ENCODE assay signal across 1 cellular context in genomic region chr1:27830621-27831424, GRCh38.
TF ChIP-seq lines count a peak whose summit lies in the region.

PPP1R8 (plus strand) TSS chr1:27830782; CDS start chr1:27830836, 54 bp downstream.

TF ChIP-seq in K562, 482 proteins besides CTCF, POLR2A, EP300 and RAD21 (continued from another document and continues in another):
- TF ChIP-seq SNRNP70 (optimal IDR thresholded peaks at IDR 0.05; ENCODE audit: low read depth, low read length) (no peak), ZNF511 (CRISPR knock-in tag; IDR thresholded peaks at IDR 0.05) (0 out of 2 replicates have a peak, but pooled peaks have one; percentile 43), CXXC5 (CRISPR knock-in tag; IDR thresholded peaks at IDR 0.05) (peak; percentile 99), SETDB1 (IDR thresholded peaks at IDR 0.05; ENCODE audit: low read length) (no peak), CCNT2 (IDR thresholded peaks at IDR 0.05; ENCODE audit: borderline replicate concordance, extremely low read depth, insufficient read length, low read depth, low read length) (peak; percentile 75), EGR1 (conservative IDR thresholded peaks at IDR 0.05) (peak; percentile 89), PHTF2 (CRISPR knock-in tag; IDR thresholded peaks at IDR 0.05) (no peak), EP400 (IDR thresholded peaks at IDR 0.05) (peak; percentile 80), MXD1 (CRISPR knock-in tag; IDR thresholded peaks at IDR 0.05; ENCODE audit: borderline replicate concordance, poor library complexity, severe bottlenecking) (no peak), ZNF644 (tag; IDR thresholded peaks at IDR 0.05; ENCODE audit: low read depth) (no peak), TRIM28 (IDR thresholded peaks at IDR 0.05) (peak; percentile 82), ZNF445 (CRISPR knock-in tag; IDR thresholded peaks at IDR 0.05; ENCODE audit: low read depth) (no peak), E4F1 (CRISPR knock-in tag; IDR thresholded peaks at IDR 0.05; ENCODE audit: borderline replicate concordance) (no peak), KAT8 (IDR thresholded peaks at IDR 0.05; ENCODE audit: low read depth) (peak; percentile 59; the same call in 1 of the 2 replicates), NR1H2 (CRISPR knock-in tag; IDR thresholded peaks at IDR 0.05) (peak; percentile 57; the same call in 1 of the 2 replicates), SRSF9 (IDR thresholded peaks at IDR 0.05; ENCODE audit: borderline replicate concordance, low read depth, low read length) (no peak), SLC30A9 (CRISPR knock-in tag; IDR thresholded peaks at IDR 0.05) (no peak), SIX5 (IDR thresholded peaks at IDR 0.05; ENCODE audit: borderline replicate concordance in 1 of 2, insufficient read depth in 1 of 2, low read depth in 1 of 2, low read length in 2 of 2) (no peak; a peak in 1 of 4 replicates), CTBP1 (IDR thresholded peaks at IDR 0.05; ENCODE audit: borderline replicate concordance) (peak; percentile 71; the same call in 1 of the 2 replicates), ZBTB12 (CRISPR knock-in tag; IDR thresholded peaks at IDR 0.05) (peak; percentile 35; the same call in 1 of the 2 replicates), TARDBP (IDR thresholded peaks at IDR 0.05) (no peak), MAFF (IDR thresholded peaks at IDR 0.05; ENCODE audit: low read length) (no peak), ZNF239 (CRISPR knock-in tag; IDR thresholded peaks at IDR 0.05) (no peak), ATF1 (CRISPR knock-in tag; IDR thresholded peaks at IDR 0.05) (no peak), ATF1 (tag; IDR thresholded peaks at IDR 0.05) (peak; percentile 71), NCOR1 (IDR thresholded peaks at IDR 0.05) (no peak), RAD51 (IDR thresholded peaks at IDR 0.05; ENCODE audit: borderline replicate concordance, low read depth) (no peak), MCM2 (IDR thresholded peaks at IDR 0.05; ENCODE audit: low read depth) (no peak), DMBX1 (CRISPR knock-in tag; IDR thresholded peaks at IDR 0.05; ENCODE audit: borderline replicate concordance) (no peak), SAFB (IDR thresholded peaks at IDR 0.05; ENCODE audit: borderline replicate concordance, low read depth, low read length) (no peak), RBM39 (optimal IDR thresholded peaks at IDR 0.05; ENCODE audit: low read depth, low read length) (no peak), STAT6 (CRISPR knock-in tag; IDR thresholded peaks at IDR 0.05) (no peak), GTF2B (IDR thresholded peaks at IDR 0.05; ENCODE audit: extremely low read depth, insufficient read length) (peak; percentile 68), PURB (CRISPR knock-in tag; IDR thresholded peaks at IDR 0.05; ENCODE audit: low read depth) (no peak), ZBTB1 (CRISPR knock-in tag; IDR thresholded peaks at IDR 0.05; ENCODE audit: borderline replicate concordance, low read depth) (peak; percentile 69; the same call in 1 of the 2 replicates), ZBTB7A (IDR thresholded peaks at IDR 0.05; ENCODE audit: borderline replicate concordance, control insufficient read depth, low read depth, low read length) (no peak), ARNT (IDR thresholded peaks at IDR 0.05) (peak in 1 of 2 experiments; percentile 67; a peak in 1 of 4 replicates), ZNF778 (CRISPR knock-in tag; IDR thresholded peaks at IDR 0.05) (no peak), TCF15 (CRISPR knock-in tag; IDR thresholded peaks at IDR 0.05) (no peak), RBM22 (IDR thresholded peaks at IDR 0.05; ENCODE audit: low read depth, low read length, poor library complexity, severe bottlenecking) (peak; percentile 71), ETV5 (CRISPR knock-in tag; IDR thresholded peaks at IDR 0.05; ENCODE audit: low read depth) (peak; percentile 43; the same call in 1 of the 2 replicates), ZNF282 (CRISPR knock-in tag; IDR thresholded peaks at IDR 0.05) (no peak), NFIC (IDR thresholded peaks at IDR 0.05) (peak; percentile 38; the same call in 1 of the 2 replicates), ZNF217 (CRISPR knock-in tag; IDR thresholded peaks at IDR 0.05) (no peak), ZBTB26 (CRISPR knock-in tag; IDR thresholded peaks at IDR 0.05) (no peak), ILK (tag; IDR thresholded peaks at IDR 0.05; ENCODE audit: borderline replicate concordance, low read depth) (no peak), PATZ1 (CRISPR knock-in tag; IDR thresholded peaks at IDR 0.05; ENCODE audit: borderline replicate concordance) (no peak), SOX6 (IDR thresholded peaks at IDR 0.05) (0 out of 2 replicates have a peak, but pooled peaks have one; percentile 40), PML (IDR thresholded peaks at IDR 0.05; ENCODE audit: low read length) (peak; percentile 89), ZSCAN32 (CRISPR knock-in tag; IDR thresholded peaks at IDR 0.05) (no peak), MBD2 (IDR thresholded peaks at IDR 0.05; ENCODE audit: borderline replicate concordance, low read depth) (peak; percentile 89), E2F1 (CRISPR knock-in tag; IDR thresholded peaks at IDR 0.05) (0 out of 2 replicates have a peak, but pooled peaks have one; percentile 33), CCAR2 (IDR thresholded peaks at IDR 0.05; ENCODE audit: low read depth, low read length) (no peak), FOXP1 (CRISPR knock-in tag; IDR thresholded peaks at IDR 0.05) (peak; percentile 29; the same call in 1 of the 2 replicates), RBFOX2 (IDR thresholded peaks at IDR 0.05; ENCODE audit: low read depth, low read length) (peak; percentile 99), TRIM24 (IDR thresholded peaks at IDR 0.05) (no peak), GABPA (tag; conservative IDR thresholded peaks at IDR 0.05; ENCODE audit: low read depth) (peak; percentile 34)
